In the genomic region with DNA sequence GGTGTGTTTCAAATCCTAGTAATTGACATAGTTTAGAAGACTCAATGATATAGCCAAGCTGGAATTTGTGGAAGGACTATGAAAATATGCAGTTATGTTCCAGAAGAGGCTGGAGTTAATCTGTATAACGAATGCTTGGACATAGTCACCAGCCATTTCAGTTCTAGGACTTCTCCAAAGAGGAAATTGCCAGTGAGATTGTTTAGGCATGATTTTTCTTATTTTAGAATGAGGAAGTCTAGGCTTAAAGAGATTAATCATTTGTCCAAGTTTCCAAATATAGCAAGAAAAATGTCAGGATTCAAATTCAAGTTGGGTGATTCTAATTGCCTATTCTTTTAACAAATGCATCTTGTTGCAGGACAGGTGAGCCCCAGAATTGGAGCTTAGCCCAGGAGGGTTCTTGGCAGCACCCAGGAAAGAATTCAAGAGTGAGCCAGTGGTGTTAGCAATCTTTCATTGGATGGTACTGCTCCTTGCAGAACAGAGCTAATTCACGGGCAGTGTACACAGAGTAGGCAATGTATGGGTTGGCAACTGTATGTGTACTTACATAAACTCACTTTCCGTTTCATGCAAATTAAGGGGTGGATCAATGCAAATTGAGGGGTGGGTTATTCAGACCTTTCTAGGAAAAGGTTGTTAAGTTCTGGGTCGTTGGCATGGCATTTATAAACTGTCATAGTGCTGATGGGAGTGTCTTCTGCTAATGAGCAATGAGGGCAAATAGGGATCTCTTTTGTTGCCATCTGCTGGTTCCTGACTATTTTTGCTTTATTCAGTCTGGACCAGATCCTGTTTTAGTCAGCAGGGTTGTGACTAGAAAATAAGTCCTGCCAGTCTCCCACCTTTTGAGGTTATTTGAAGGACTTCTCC, we compare ENCODE assay signal across 15 cellular contexts.
DNase-seq lines count a peak whose midpoint lies in the region; ATAC-seq and TF ChIP-seq lines count a peak whose summit lies in the region.
"Had no signal": no experiment of that assay in that cellular context is flagged by ENCODE, and none has a peak within 500 bp of the region (broad histone marks: within the 10 kb centered on the region; RNA-seq: fewer than 3 reads in every experiment).

No MANE protein-coding gene starts in this region.

- peak overlapping the region; percentile 23; the same call in 1 of the 2 replicates for H2AFZ ChIP-seq in SK-N-SH (ENCODE audit: low read depth)

- no peaks in the 10 kb centered on the region for H4K20me1 ChIP-seq in BLaER1 treated with 17β-estradiol and CSF1 and Interleukin-3, amounts not matched to agents 10 nM and 100 nM
- H4K20me1 ChIP-seq in SK-N-SH (ENCODE audit: insufficient read depth) = no peaks in the 10 kb centered on the region

- POLR2A ChIA-PET in SK-N-SH (lab: Yijun Ruan, JAX) = no interaction called here
- POLR2A ChIA-PET in activated CD8-positive, alpha-beta T cell treated with anti-CD3 and anti-CD28 coated beads for 36 hours (lab: Charles Lee) = no interaction called here

- peak; percentile 20; the same call in 1 of the 2 replicates for TF ChIP-seq CTCF in SK-N-SH (IDR thresholded peaks at IDR 0.05)
- TF ChIP-seq CTCF in activated CD8-positive, alpha-beta T cell treated with anti-CD3 and anti-CD28 coated beads for 36 hours (IDR thresholded peaks at IDR 0.05) = no peak
- TF ChIP-seq CTCF in natural killer cell (IDR thresholded peaks at IDR 0.05) = no peak

- H3K36me3 Mint-ChIP-seq in activated naive CD4-positive, alpha-beta T cell treated with anti-CD3 and anti-CD28 coated beads, Interleukin-2, amount 10 ng/mL, durations not matched to agents 7 days and 5 days = no peaks in the 10 kb centered on the region
- no peaks in the 10 kb centered on the region for H3K36me3 Mint-ChIP-seq in activated CD8-positive, alpha-beta T cell treated with anti-CD3 and anti-CD28 coated beads for 36 hours (ENCODE audit: low read depth)
- H3K36me3 Mint-ChIP-seq in natural killer cell = no peaks in the 10 kb centered on the region

- CTCF ChIA-PET in SK-N-SH (lab: Yijun Ruan, JAX) = no interaction called here
- CTCF ChIA-PET in activated naive CD4-positive, alpha-beta T cell treated with anti-CD3 and anti-CD28 coated beads, Interleukin-2, amount 10 ng/mL, durations not matched to agents 7 days and 5 days (lab: Charles Lee) = no interaction called here
- CTCF ChIA-PET in activated CD8-positive, alpha-beta T cell treated with anti-CD3 and anti-CD28 coated beads for 36 hours (lab: Charles Lee) = no interaction called here

- DNase-seq in LHCN-M2 (ENCODE audit: low read depth) = peak; percentile 46
- no peak for DNase-seq in SK-N-SH
- DNase-seq in iris pigment epithelial cell (ENCODE audit: low read depth) = peak; percentile 54
- DNase-seq in effector memory CD4-positive, alpha-beta T cell = no peak
- no peak for DNase-seq in activated naive CD4-positive, alpha-beta T cell treated with anti-CD3 and anti-CD28 coated beads, Interleukin-2, amount 10 ng/mL, durations not matched to agents 7 days and 5 days
- DNase-seq in activated CD8-positive, alpha-beta T cell treated with anti-CD3 and anti-CD28 coated beads for 36 hours = no peak
- DNase-seq in natural killer cell = no peak
- DNase-seq: activated CD4-positive, CD25-positive, alpha-beta regulatory T cell; activated effector memory CD4-positive, alpha-beta T cell treated with anti-CD3 and anti-CD28 coated beads, Interleukin-2, amount 50 U/mL, for 16 hours; effector memory CD8-positive, alpha-beta T cell; nephron progenitor cell had no signal

- peaks cover 8% of the 10 kb centered on the region for H3F3A ChIP-seq in SK-N-SH (replicated peaks; ENCODE audit: insufficient read depth)

- no peak for ATAC-seq in activated CD8-positive, alpha-beta T cell treated with anti-CD3 and anti-CD28 coated beads for 36 hours
- ATAC-seq in natural killer cell = no peak
- ATAC-seq: effector memory CD8-positive, alpha-beta T cell had no signal

- WGBS in SK-N-SH (ENCODE audit: low lambda C conversion rate) = 41% methylated on average over 3 of the region's 4 CpGs

- H3K4me2 ChIP-seq in BLaER1 treated with 17β-estradiol and CSF1 and Interleukin-3, amounts not matched to agents 10 nM and 100 nM = peak overlapping the region; percentile 1 to 75 (median 37); a peak in 18 of 22 replicates
- peak overlapping the region; percentile 46; the same call in 1 of the 2 replicates for H3K4me2 ChIP-seq in SK-N-SH

- H3K27me3 ChIP-seq in BLaER1 treated with 17β-estradiol and CSF1 and Interleukin-3, amounts not matched to agents 10 nM and 100 nM = no peaks in the 10 kb centered on the region
- H3K27me3 ChIP-seq in SK-N-SH (ENCODE audit: insufficient read depth) = no peaks in the 10 kb centered on the region
- no peaks in the 10 kb centered on the region for H3K27me3 ChIP-seq in effector memory CD4-positive, alpha-beta T cell (replicated peaks; ENCODE audit: control insufficient read depth, insufficient read depth, low read length, poor library complexity, severe bottlenecking)

- H3K9me2 ChIP-seq in SK-N-SH = no peaks in the 10 kb centered on the region

- H3K4me3 Mint-ChIP-seq in activated naive CD4-positive, alpha-beta T cell treated with anti-CD3 and anti-CD28 coated beads, Interleukin-2, amount 10 ng/mL, durations not matched to agents 7 days and 5 days = no peak overlapping the region
- H3K4me3 Mint-ChIP-seq in activated CD8-positive, alpha-beta T cell treated with anti-CD3 and anti-CD28 coated beads for 36 hours = no peak overlapping the region
- H3K4me3 Mint-ChIP-seq in natural killer cell = no peak overlapping the region
- H3K4me3 Mint-ChIP-seq: effector memory CD8-positive, alpha-beta T cell; nephron progenitor cell; stimulated activated naive CD8-positive, alpha-beta T cell treated with anti-CD3 and anti-CD28 coated beads, Interleukin-15, Interleukin-2, amounts not matched to agents 100 ng/mL and 50 ng/mL, for 24 hours had no signal

- H3K9me3 Mint-ChIP-seq in activated naive CD4-positive, alpha-beta T cell treated with anti-CD3 and anti-CD28 coated beads, Interleukin-2, amount 10 ng/mL, durations not matched to agents 7 days and 5 days = no peaks in the 10 kb centered on the region
- H3K9me3 Mint-ChIP-seq in activated CD8-positive, alpha-beta T cell treated with anti-CD3 and anti-CD28 coated beads for 36 hours = no peaks in the 10 kb centered on the region
- peaks cover 3 to 8% of the 10 kb centered on the region in 2 donors for H3K9me3 Mint-ChIP-seq in natural killer cell

- no peaks in the 10 kb centered on the region for H3K36me3 ChIP-seq in BLaER1 treated with 17β-estradiol and CSF1 and Interleukin-3, amounts not matched to agents 10 nM and 100 nM
- no peaks in the 10 kb centered on the region for H3K36me3 ChIP-seq in SK-N-SH (replicated peaks in 1 of 2; ENCODE audit: control insufficient read depth in 1 of 2, insufficient read depth in 2 of 2, low read length in 1 of 2)
- H3K36me3 ChIP-seq in effector memory CD4-positive, alpha-beta T cell (ENCODE audit: control insufficient read depth, insufficient read depth, low read length) = no peaks in the 10 kb centered on the region
- H3K36me3 ChIP-seq: HAP-1 had no signal

- no peaks in the 10 kb centered on the region for H3K79me2 ChIP-seq in SK-N-SH (ENCODE audit: insufficient read depth)

- H3K9ac ChIP-seq in BLaER1 treated with 17β-estradiol and CSF1 and Interleukin-3, amounts not matched to agents 10 nM and 100 nM = no peak overlapping the region
- H3K9ac ChIP-seq in SK-N-SH = no peak overlapping the region

- intact Hi-C loops in activated CD8-positive, alpha-beta T cell treated with anti-CD3 and anti-CD28 coated beads for 36 hours (cut with micrococcal nuclease) = no loop called here
- intact Hi-C loops in natural killer cell (cut with micrococcal nuclease) = no loop called here

- H3K4me1 Mint-ChIP-seq in activated naive CD4-positive, alpha-beta T cell treated with anti-CD3 and anti-CD28 coated beads, Interleukin-2, amount 10 ng/mL, durations not matched to agents 7 days and 5 days = no peaks in the 10 kb centered on the region
- no peaks in the 10 kb centered on the region for H3K4me1 Mint-ChIP-seq in activated CD8-positive, alpha-beta T cell treated with anti-CD3 and anti-CD28 coated beads for 36 hours (ENCODE audit: low read depth)
- H3K4me1 Mint-ChIP-seq in natural killer cell = no peaks in the 10 kb centered on the region
- H3K4me1 Mint-ChIP-seq: nephron progenitor cell had no signal

- no peak overlapping the region; a peak in 1 of 20 replicates for H3K4me3 ChIP-seq in BLaER1 treated with 17β-estradiol and CSF1 and Interleukin-3, amounts not matched to agents 10 nM and 100 nM
- H3K4me3 ChIP-seq in SK-N-SH (ENCODE audit: low read depth in 2 of 2, low read length in 1 of 2) = no peak overlapping the region
- no peak overlapping the region for H3K4me3 ChIP-seq in effector memory CD4-positive, alpha-beta T cell (ENCODE audit: insufficient read depth, low read depth, low read length, poor library complexity, severe bottlenecking)
- H3K4me3 ChIP-seq: HAP-1 had no signal

- peak overlapping the region in 3 of 11 experiments; percentile 7 to 54 (median 19); a peak in 5 of 22 replicates for H3K27ac ChIP-seq in BLaER1 treated with 17β-estradiol and CSF1 and Interleukin-3, amounts not matched to agents 10 nM and 100 nM
- peak overlapping the region in 1 of 2 experiments; percentile 34; a peak in 3 of 4 replicates for H3K27ac ChIP-seq in SK-N-SH (ENCODE audit: low read depth in 2 of 2, low read length in 1 of 2)
- H3K27ac ChIP-seq in effector memory CD4-positive, alpha-beta T cell (ENCODE audit: insufficient read depth, low read length, poor library complexity, severe bottlenecking) = no peak overlapping the region
- H3K27ac ChIP-seq: HL-60 had no signal

- H3K4me1 ChIP-seq in BLaER1 treated with 17β-estradiol and CSF1 and Interleukin-3, amounts not matched to agents 10 nM and 100 nM = peaks cover 16 to 38% (median 24%) of the 10 kb centered on the region in 10 experiments; a peak in 18 of 20 replicates
- peaks cover 0 to 7% of the 10 kb centered on the region in 2 experiments; a peak in 2 of 4 replicates for H3K4me1 ChIP-seq in SK-N-SH (ENCODE audit: control insufficient read depth in 1 of 2, insufficient read depth in 2 of 2, low read depth in 1 of 2, low read length in 1 of 2)
- H3K4me1 ChIP-seq in effector memory CD4-positive, alpha-beta T cell (ENCODE audit: control insufficient read depth, insufficient read depth, low read length, poor library complexity, severe bottlenecking) = no peaks in the 10 kb centered on the region
- H3K4me1 ChIP-seq: HAP-1 had no signal

- no peak for TF ChIP-seq RAD21 in SK-N-SH (IDR thresholded peaks at IDR 0.05; ENCODE audit: low read length)

- H3K9me3 ChIP-seq in BLaER1 treated with 17β-estradiol and CSF1 and Interleukin-3, amounts not matched to agents 10 nM and 100 nM (replicated peaks in 1 of 11) = peaks cover 0 to 10% (median 6%) of the 10 kb centered on the region in 11 experiments; a peak in 16 of 22 replicates
- H3K9me3 ChIP-seq in SK-N-SH = no peaks in the 10 kb centered on the region
- H3K9me3 ChIP-seq in effector memory CD4-positive, alpha-beta T cell (ENCODE audit: control insufficient read depth, low read length) = no peaks in the 10 kb centered on the region
- H3K9me3 ChIP-seq: HAP-1 had no signal

- no peak overlapping the region for H3K27ac Mint-ChIP-seq in activated naive CD4-positive, alpha-beta T cell treated with anti-CD3 and anti-CD28 coated beads, Interleukin-2, amount 10 ng/mL, durations not matched to agents 7 days and 5 days
- H3K27ac Mint-ChIP-seq in activated CD8-positive, alpha-beta T cell treated with anti-CD3 and anti-CD28 coated beads for 36 hours = no peak overlapping the region
- no peak overlapping the region for H3K27ac Mint-ChIP-seq in natural killer cell
- H3K27ac Mint-ChIP-seq: effector memory CD8-positive, alpha-beta T cell; nephron progenitor cell; stimulated activated naive CD8-positive, alpha-beta T cell treated with anti-CD3 and anti-CD28 coated beads, Interleukin-15, Interleukin-2, amounts not matched to agents 100 ng/mL and 50 ng/mL, for 24 hours had no signal

- no peaks in the 10 kb centered on the region for H3K27me3 Mint-ChIP-seq in activated naive CD4-positive, alpha-beta T cell treated with anti-CD3 and anti-CD28 coated beads, Interleukin-2, amount 10 ng/mL, durations not matched to agents 7 days and 5 days
- no peaks in the 10 kb centered on the region for H3K27me3 Mint-ChIP-seq in activated CD8-positive, alpha-beta T cell treated with anti-CD3 and anti-CD28 coated beads for 36 hours
- no peaks in the 10 kb centered on the region for H3K27me3 Mint-ChIP-seq in natural killer cell (ENCODE audit: low read depth in 2 of 2)
- H3K27me3 Mint-ChIP-seq: effector memory CD8-positive, alpha-beta T cell; stimulated activated naive CD8-positive, alpha-beta T cell treated with anti-CD3 and anti-CD28 coated beads, Interleukin-15, Interleukin-2, amounts not matched to agents 100 ng/mL and 50 ng/mL, for 24 hours had no signal

- TF ChIP-seq EP300 in SK-N-SH (IDR thresholded peaks at IDR 0.05; ENCODE audit: borderline replicate concordance in 1 of 2, low read depth in 1 of 2, low read length in 1 of 2) = 0 out of 4 replicates have a peak, but pooled peaks of 1 of the 2 experiments have one; percentile 17

Comparison
In these comparisons a context has a peak if more than half of its experiments do, and no peak if none do; other contexts are left out.
1. DNase-seq: peak in LHCN-M2 (single experiment) and iris pigment epithelial cell (single experiment); none in SK-N-SH (single experiment), effector memory CD4-positive, alpha-beta T cell (0 of 3), activated naive CD4-positive, alpha-beta T cell treated with anti-CD3 and anti-CD28 coated beads, Interleukin-2, amount 10 ng/mL, durations not matched to agents 7 days and 5 days (single experiment), activated CD8-positive, alpha-beta T cell treated with anti-CD3 and anti-CD28 coated beads for 36 hours (single experiment) and natural killer cell (single experiment).